In the genomic region with DNA sequence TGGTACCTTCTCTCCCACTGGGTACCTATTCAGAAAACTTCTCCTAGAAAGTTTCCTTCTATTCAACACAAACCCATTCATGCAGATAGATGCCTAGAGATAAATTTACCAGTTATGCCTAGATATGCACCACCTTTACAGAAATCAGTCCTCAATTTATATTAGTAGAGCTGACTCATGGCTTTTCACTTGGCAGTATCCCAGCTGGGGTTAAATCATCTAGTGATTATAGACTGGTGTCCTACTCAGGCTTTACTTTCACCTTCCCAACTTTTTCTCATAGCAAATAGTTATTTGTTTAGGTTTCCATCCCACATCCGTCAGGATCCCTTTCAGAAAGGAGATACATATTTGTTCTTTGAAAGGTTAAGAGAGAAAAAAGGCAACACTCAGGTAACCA, we compare ENCODE assay signal across 16 cellular contexts.
DNase-seq lines count a peak whose midpoint lies in the region; TF ChIP-seq lines count a peak whose summit lies in the region.
"Had no signal": no experiment of that assay in that cellular context is flagged by ENCODE, and none has a peak within 500 bp of the region (broad histone marks: within the 10 kb centered on the region; RNA-seq: fewer than 3 reads in every experiment).

No MANE protein-coding gene starts in this region.

- no peaks in the 10 kb centered on the region for H3K36me3 ChIP-seq in mammary epithelial cell (ENCODE audit: insufficient read depth, low read length)
- H3K36me3 ChIP-seq in MM.1S (replicated peaks; ENCODE audit: insufficient read depth, low read length): no peaks in the 10 kb centered on the region
- no peaks in the 10 kb centered on the region for H3K36me3 ChIP-seq in left ventricle myocardium inferior

- no TSS peak for BruUV-seq in MCF 10A (replicated peaks; lab: Mats Ljungman, UMichigan)
- no TSS peak for BruUV-seq in mammary epithelial cell (replicated peaks; lab: Mats Ljungman, UMichigan)

- H3K27ac Mint-ChIP-seq in MCF 10A (ENCODE audit: low read depth, unreplicated experiment): no peak overlapping the region
- H3K27ac Mint-ChIP-seq: CD14-positive monocyte, GM23338 had no signal

- intact Hi-C loops in MCF 10A (cut with micrococcal nuclease): no loop called here
- intact Hi-C loops in mammary epithelial cell (cut with micrococcal nuclease): no loop called here
- intact Hi-C loops in left ventricle myocardium inferior (cut with micrococcal nuclease): no loop called here

- TF ChIP-seq CTCF in MCF 10A (IDR thresholded peaks at IDR 0.05; ENCODE audit: unreplicated experiment): no peak
- TF ChIP-seq CTCF in mammary epithelial cell (conservative IDR thresholded peaks at IDR 0.05 in 1 of 2, IDR thresholded peaks at IDR 0.05 in 1 of 2; ENCODE audit: extremely low read depth in 1 of 2, insufficient read depth in 1 of 2, low read depth in 1 of 2, low read length in 2 of 2): no peak
- TF ChIP-seq CTCF in fibroblast of mammary gland (conservative IDR thresholded peaks at IDR 0.05; ENCODE audit: control insufficient read depth, insufficient read depth, low read depth, low read length): no peak
- no peak for TF ChIP-seq CTCF in MM.1S (IDR thresholded peaks at IDR 0.05; ENCODE audit: low read length)
- TF ChIP-seq CTCF in left ventricle myocardium inferior (IDR thresholded peaks at IDR 0.05; ENCODE audit: borderline replicate concordance): no peak

- H3K79me2 ChIP-seq in mammary epithelial cell (ENCODE audit: insufficient read depth, low read length) (no peaks in the 10 kb centered on the region), MM.1S (ENCODE audit: low read length) (no peaks in the 10 kb centered on the region)

- DNase-seq in MCF 10A (ENCODE audit: unreplicated experiment) (peak; percentile 35), mammary epithelial cell (no peak), RPMI7951 (ENCODE audit: low read depth) (peak; percentile 5), fibroblast of mammary gland (ENCODE audit: low read depth) (peak; percentile 17), MM.1S (no peak), ecto neural progenitor cell (ENCODE audit: low spot score) (no peak), left ventricle myocardium inferior (no peak)
- no peak for DNase-seq in effector CD8-positive, alpha-beta T cell (lab: John Stamatoyannopoulos, UW)
- DNase-seq: COR-L47; NCI-H1436 treated with DMSO at 0.1 percent for 48 hours; NCI-H2029 treated with DMSO at 0.1 percent for 48 hours; NCI-H510A; NK-92 treated with Interleukin-12 subunit alpha and Interleukin-12 subunit beta, amount 100 ng/mL, for 24 hours had no signal

- no peak overlapping the region for H3K4me2 ChIP-seq in mammary epithelial cell (ENCODE audit: insufficient read depth, low read depth, low read length)
- no peak overlapping the region for H3K4me2 ChIP-seq in MM.1S (ENCODE audit: low read depth, low read length)
- H3K4me2 ChIP-seq: GM23338 had no signal

- H3K9me3 ChIP-seq in mammary epithelial cell (replicated peaks; ENCODE audit: insufficient read depth, low read length) (no peaks in the 10 kb centered on the region), MM.1S (replicated peaks; ENCODE audit: insufficient read depth, low read length) (no peaks in the 10 kb centered on the region), left ventricle myocardium inferior (replicated peaks) (no peaks in the 10 kb centered on the region)

- WGBS in mammary epithelial cell (ENCODE audit: low coverage, missing lambda C conversion rate): 100% methylated on average over 1 of the region's 1 CpG

- H3K4me3 ChIP-seq in mammary epithelial cell (replicated peaks in 1 of 3; ENCODE audit: insufficient read depth in 1 of 3, low read depth in 2 of 3, low read length in 3 of 3): no peak overlapping the region
- H3K4me3 ChIP-seq in fibroblast of mammary gland (ENCODE audit: control insufficient read depth, low read depth, low read length): no peak overlapping the region
- H3K4me3 ChIP-seq in MM.1S (ENCODE audit: low read length): no peak overlapping the region
- no peak overlapping the region for H3K4me3 ChIP-seq in left ventricle myocardium inferior
- H3K4me3 ChIP-seq: GM23338 had no signal

- H3K9me2 ChIP-seq in MM.1S (replicated peaks; ENCODE audit: insufficient read depth, low read length): no peaks in the 10 kb centered on the region

- POLR2A ChIA-PET in MCF 10A (lab: Yijun Ruan, JAX): interaction anchor here (0.9 to 1.7 kb wide), 2 partner anchors 8 to 25 kb away, joined by 3 to 4 read pairs; no protein-coding TSS in a partner anchor

- H3K27me3 Mint-ChIP-seq in MCF 10A (ENCODE audit: insufficient read depth, unreplicated experiment): no peaks in the 10 kb centered on the region

- H3K36me3 Mint-ChIP-seq in MCF 10A (ENCODE audit: insufficient read depth, unreplicated experiment): no peaks in the 10 kb centered on the region
- H3K36me3 Mint-ChIP-seq: CD14-positive monocyte had no signal

- no peaks in the 10 kb centered on the region for H4K20me1 ChIP-seq in mammary epithelial cell (ENCODE audit: insufficient read depth, low read length)
- H4K20me1 ChIP-seq in MM.1S (ENCODE audit: insufficient read depth, low read length): no peaks in the 10 kb centered on the region

- H3K4me1 Mint-ChIP-seq in MCF 10A (ENCODE audit: insufficient read depth, unreplicated experiment): peaks cover 16% of the 10 kb centered on the region

- CTCF ChIA-PET in MCF 10A (lab: Yijun Ruan, JAX) (interaction anchor here (1.1 to 1.3 kb wide), 2 partner anchors 40 to 120 kb away, joined by 3 to 4 read pairs; no protein-coding TSS in a partner anchor), mammary epithelial cell (lab: Charles Lee; ENCODE audit: low non-redundant PET) (no interaction called here)

- H3K9ac ChIP-seq in mammary epithelial cell (ENCODE audit: insufficient read depth, low read length): no peak overlapping the region
- no peak overlapping the region for H3K9ac ChIP-seq in MM.1S (ENCODE audit: low read length)

- no peak overlapping the region for H3K4me3 Mint-ChIP-seq in MCF 10A (ENCODE audit: unreplicated experiment)
- H3K4me3 Mint-ChIP-seq: CD14-positive monocyte, GM23338 had no signal

- peaks cover 4% of the 10 kb centered on the region for H3K4me1 ChIP-seq in mammary epithelial cell (ENCODE audit: insufficient read depth, low read length)
- H3K4me1 ChIP-seq in MM.1S (ENCODE audit: low read length): no peaks in the 10 kb centered on the region
- peaks cover under 1% of the 10 kb centered on the region for H3K4me1 ChIP-seq in left ventricle myocardium inferior

- H3K27ac ChIP-seq in mammary epithelial cell (ENCODE audit: insufficient read depth, low read depth, low read length) (no peak overlapping the region), MM.1S (ENCODE audit: low read length) (no peak overlapping the region), left ventricle myocardium inferior (replicated peaks) (no peak overlapping the region)
- H3K27ac ChIP-seq: RWPE1 had no signal

- H3F3A ChIP-seq in MM.1S (ENCODE audit: insufficient read depth, low read length): no peaks in the 10 kb centered on the region

- no peaks in the 10 kb centered on the region for H3K9me3 Mint-ChIP-seq in MCF 10A (ENCODE audit: unreplicated experiment)

- H2AFZ ChIP-seq in mammary epithelial cell (ENCODE audit: low read depth, low read length) (no peak overlapping the region), MM.1S (ENCODE audit: low read length) (no peak overlapping the region)

- dilution Hi-C loops in mammary epithelial cell (cut with HindIII; ENCODE audit: low sequenced_read_pairs): no loop called here

- peaks cover 2% of the 10 kb centered on the region for H3K27me3 ChIP-seq in mammary epithelial cell (ENCODE audit: insufficient read depth, low read length)
- H3K27me3 ChIP-seq in MM.1S (replicated peaks; ENCODE audit: insufficient read depth, low read length): no peaks in the 10 kb centered on the region
- peaks cover under 1% of the 10 kb centered on the region for H3K27me3 ChIP-seq in left ventricle myocardium inferior (ENCODE audit: low read depth)

- in situ Hi-C loops in mammary epithelial cell (cut with MboI; ENCODE audit: low sequenced_read_pairs in 2 of 2): no loop called here

Comparison
In these comparisons a context has a peak if more than half of its experiments do, and no peak if none do; other contexts are left out.
1. DNase-seq: peak in MCF 10A (single experiment), RPMI7951 (single experiment) and fibroblast of mammary gland (single experiment); none in mammary epithelial cell (single experiment), MM.1S (single experiment), effector CD8-positive, alpha-beta T cell (single experiment), ecto neural progenitor cell (single experiment) and left ventricle myocardium inferior (single experiment).